Comparison of ENCODE assay signal across 19 cellular contexts in genomic region chr20:5390719-5391118, GRCh38.
DNase-seq lines count a peak whose midpoint lies in the region; ATAC-seq and TF ChIP-seq lines count a peak whose summit lies in the region.
"Had no signal": no experiment of that assay in that cellular context is flagged by ENCODE, and none has a peak within 500 bp of the region (broad histone marks: within the 10 kb centered on the region; RNA-seq: fewer than 3 reads in every experiment).

No MANE protein-coding gene starts in this region.

- no peaks in the 10 kb centered on the region for H3K9me3 Mint-ChIP-seq in nephron progenitor cell
- H3K9me3 Mint-ChIP-seq: HFFc6 had no signal

- no peaks in the 10 kb centered on the region for H3K9me3 ChIP-seq in WERI-Rb-1 (ENCODE audit: severe bottlenecking)
- H3K9me3 ChIP-seq: BLaER1 had no signal

- H3K4me3 Mint-ChIP-seq in nephron progenitor cell = no peak overlapping the region
- H3K4me3 Mint-ChIP-seq: CD14-positive monocyte; CD4-positive, alpha-beta memory T cell; HFFc6 had no signal

- H3K4me3 ChIP-seq in WERI-Rb-1 (ENCODE audit: low read depth, low read length) (no peak overlapping the region), coronary artery (no peak overlapping the region)
- H3K4me3 ChIP-seq: BLaER1 had no signal

- peak; percentile 22 for DNase-seq in NCI-H82 (lab: John Stamatoyannopoulos, UW)
- no peak for DNase-seq in NCI-H82 treated with DMSO at 0.1 percent for 48 hours (lab: John Stamatoyannopoulos, UW; ENCODE audit: unreplicated experiment)
- peak; percentile 34 for DNase-seq in WERI-Rb-1
- peak; percentile 7 for DNase-seq in nephron progenitor cell
- DNase-seq in coronary artery (ENCODE audit: low spot score) = no peak
- DNase-seq in activated CD8-positive, alpha-beta memory T cell treated with anti-CD3 and anti-CD28 coated beads, Interleukin-2, amount 50 U/mL, for 48 hours = no peak
- DNase-seq: CD4-positive, alpha-beta memory T cell; DMS153; DMS79; GDM1; GOT3; H7; HFFc6 had no signal

- TF ChIP-seq CTCF in WERI-Rb-1 (IDR thresholded peaks at IDR 0.05; ENCODE audit: low read depth, low read length) (no peak), nephron progenitor cell (IDR thresholded peaks at IDR 0.05) (no peak), coronary artery (IDR thresholded peaks at IDR 0.05) (no peak)

- no peak overlapping the region for H3K27ac ChIP-seq in WERI-Rb-1
- H3K27ac ChIP-seq in coronary artery = no peak overlapping the region
- H3K27ac ChIP-seq: 22Rv1, BLaER1 had no signal

- H3K27me3 ChIP-seq in WERI-Rb-1 (ENCODE audit: insufficient read depth, low read depth, severe bottlenecking) = no peaks in the 10 kb centered on the region
- H3K27me3 ChIP-seq: BLaER1 had no signal

- H3K36me3 ChIP-seq in WERI-Rb-1 = no peaks in the 10 kb centered on the region
- H3K36me3 ChIP-seq: BLaER1 had no signal

- H3K36me3 Mint-ChIP-seq in nephron progenitor cell (ENCODE audit: low read depth) = no peaks in the 10 kb centered on the region
- H3K36me3 Mint-ChIP-seq: CD14-positive monocyte; CD4-positive, alpha-beta memory T cell had no signal

- no peak overlapping the region for H3K27ac Mint-ChIP-seq in nephron progenitor cell
- H3K27ac Mint-ChIP-seq: CD4-positive, alpha-beta memory T cell; HFFc6 had no signal

- ATAC-seq in HG02884 (IDR thresholded peaks at IDR 0.05; ENCODE audit: unreplicated experiment) = no peak
- ATAC-seq: HCT116, HepG2 had no signal

- H3K27me3 Mint-ChIP-seq in nephron progenitor cell (ENCODE audit: low read depth, poor library complexity) = peaks cover 6% of the 10 kb centered on the region

- peaks cover 13% of the 10 kb centered on the region for H3K4me1 Mint-ChIP-seq in nephron progenitor cell
- H3K4me1 Mint-ChIP-seq: CD14-positive monocyte; CD4-positive, alpha-beta memory T cell had no signal

Comparison
In these comparisons a context has a peak if more than half of its experiments do, and no peak if none do; other contexts are left out.
1. DNase-seq: peak in NCI-H82 (single experiment), WERI-Rb-1 (single experiment) and nephron progenitor cell (single experiment); none in NCI-H82 treated with DMSO at 0.1 percent for 48 hours (single experiment), coronary artery (single experiment) and activated CD8-positive, alpha-beta memory T cell treated with anti-CD3 and anti-CD28 coated beads, Interleukin-2, amount 50 U/mL, for 48 hours (single experiment).